In genomic region chr4:76430519-76431388, GRCh38 we compare ENCODE assay signal across 2 cellular contexts.
TF ChIP-seq lines count a peak whose summit lies in the region.

No MANE protein-coding gene starts in this region.

TF ChIP-seq in H1, 55 proteins besides CTCF, POLR2A, EP300 and RAD21:
- TF ChIP-seq SAP30 (IDR thresholded peaks at IDR 0.05; ENCODE audit: insufficient read depth, insufficient replicate concordance, low read length) (no peak), MAFK (IDR thresholded peaks at IDR 0.05; ENCODE audit: low read depth, low read length) (no peak), CHD1 (IDR thresholded peaks at IDR 0.05; ENCODE audit: low read depth, low read length) (no peak), JUND (IDR thresholded peaks at IDR 0.05; ENCODE audit: low read length) (no peak), USF2 (IDR thresholded peaks at IDR 0.05; ENCODE audit: low read length) (no peak), NANOG (IDR thresholded peaks at IDR 0.05; ENCODE audit: insufficient read depth, low read depth, low read length, poor library complexity, severe bottlenecking) (no peak), MAX (IDR thresholded peaks at IDR 0.05) (no peak), NRF1 (IDR thresholded peaks at IDR 0.05; ENCODE audit: low read depth, low read length) (no peak), FOSL1 (IDR thresholded peaks at IDR 0.05; ENCODE audit: insufficient read depth, low read depth, low read length) (no peak), EGR1 (IDR thresholded peaks at IDR 0.05; ENCODE audit: borderline replicate concordance, low read depth, low read length) (no peak), SIRT6 (IDR thresholded peaks at IDR 0.05; ENCODE audit: low read length) (no peak), SP1 (IDR thresholded peaks at IDR 0.05; ENCODE audit: low read depth, low read length) (no peak), SP4 (IDR thresholded peaks at IDR 0.05; ENCODE audit: low read length) (no peak), KDM5A (IDR thresholded peaks at IDR 0.05; ENCODE audit: low read length) (no peak), CEBPB (IDR thresholded peaks at IDR 0.05; ENCODE audit: low read depth, low read length) (no peak)

TF ChIP-seq in neural cell, 6 proteins besides CTCF, POLR2A, EP300 and RAD21:
- TF ChIP-seq TAF1 (IDR thresholded peaks at IDR 0.05; ENCODE audit: low read depth) = no peak
- TF ChIP-seq REST (IDR thresholded peaks at IDR 0.05; ENCODE audit: borderline replicate concordance) = no peak
- peak; percentile 90 for TF ChIP-seq SMC3 (conservative IDR thresholded peaks at IDR 0.05; ENCODE audit: poor library complexity)
- no peak for TF ChIP-seq POLR2AphosphoS5 (IDR thresholded peaks at IDR 0.05)
- no peak for TF ChIP-seq EZH2 (IDR thresholded peaks at IDR 0.05; ENCODE audit: borderline replicate concordance, insufficient read depth, low read length, poor library complexity, severe bottlenecking)
- TF ChIP-seq MXI1 (conservative IDR thresholded peaks at IDR 0.05; ENCODE audit: poor library complexity, severe bottlenecking) = no peak
